ENCODE assay signal across 18 cellular contexts in the genomic region with DNA sequence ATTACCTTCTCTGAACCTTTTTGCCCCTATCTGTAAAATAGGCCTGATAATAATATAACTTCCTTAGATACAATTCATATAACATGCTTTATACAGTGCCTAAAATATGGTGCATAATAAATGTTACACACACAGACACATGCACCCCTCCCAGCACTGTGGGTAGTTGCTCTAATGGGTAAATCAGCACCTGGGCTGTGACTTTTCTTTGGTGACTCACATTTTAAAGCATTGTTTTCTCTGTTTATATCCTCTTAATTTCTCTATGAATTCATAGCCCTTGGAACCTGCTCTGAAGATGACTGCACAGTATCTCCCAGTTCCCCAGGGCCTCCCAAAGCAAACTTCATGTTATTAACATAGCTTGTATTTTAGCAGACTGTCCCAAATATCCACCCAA.
"Had no signal": no experiment of that assay in that cellular context is flagged by ENCODE, and none has a peak within 500 bp of the region (broad histone marks: within the 10 kb centered on the region; RNA-seq: fewer than 3 reads in every experiment).

No MANE protein-coding gene starts in this region.

- H3K4me1 Mint-ChIP-seq: T-helper 17 cell had no signal

- H3K4me1 ChIP-seq: transverse colon had no signal

- H3K27me3 ChIP-seq: neutrophil, transverse colon had no signal

- H3K27me3 Mint-ChIP-seq: T-helper 17 cell had no signal

- H3K36me3 ChIP-seq: neutrophil, transverse colon had no signal

- H3K9me3 ChIP-seq: neutrophil, transverse colon had no signal

- H3K4me3 Mint-ChIP-seq: activated naive CD8-positive, alpha-beta T cell; activated T-cell treated with anti-CD3 and anti-CD28 coated beads, Interleukin-2, amount 50 U/mL, for 72 hours; T-helper 17 cell; WTC11 had no signal

- H3K27ac ChIP-seq: coronary artery, neutrophil, transverse colon had no signal

- DNase-seq: activated CD4-positive, alpha-beta T cell treated with anti-CD3 and anti-CD28 coated beads for 48 hours; activated CD8-positive, alpha-beta memory T cell treated with anti-CD3 and anti-CD28 coated beads, Interleukin-2, amount 50 U/mL, for 48 hours; activated gamma-delta T cell; activated T-cell treated with anti-CD3 and anti-CD28 coated beads, Interleukin-2, amount 50 U/mL, for 72 hours; amniotic stem cell; central memory CD4-positive, alpha-beta T cell; effector CD4-positive, alpha-beta T cell; midbrain; stimulated activated CD4-positive, alpha-beta T cell treated with anti-CD3 and anti-CD28 coated beads, Interleukin-4, amount 100 ng/mL, for 4 hours; stimulated activated CD8-positive, alpha-beta memory T cell treated with anti-CD3 and anti-CD28 coated beads, Interleukin-4, amount 100 ng/mL, for 48 hours; stimulated activated naive CD8-positive, alpha-beta T cell treated with anti-CD3 and anti-CD28 coated beads, Interleukin-15, Interleukin-2, amounts not matched to agents 100 U/mL and 50 U/mL, for 24 hours; T-helper 17 cell; transverse colon had no signal

- ATAC-seq: activated T-cell treated with anti-CD3 and anti-CD28 coated beads, Interleukin-2, amount 50 U/mL, for 72 hours; left lobe of liver; stimulated activated naive CD8-positive, alpha-beta T cell treated with anti-CD3 and anti-CD28 coated beads, Interleukin-15, Interleukin-2, amounts not matched to agents 100 U/mL and 50 U/mL, for 24 hours; T-helper 17 cell; WTC11 had no signal

- H3K27ac Mint-ChIP-seq: activated naive CD8-positive, alpha-beta T cell; activated T-cell treated with anti-CD3 and anti-CD28 coated beads, Interleukin-2, amount 50 U/mL, for 72 hours; T-helper 17 cell; WTC11 had no signal

- H3K36me3 Mint-ChIP-seq: activated naive CD8-positive, alpha-beta T cell; WTC11 had no signal

- H3K4me3 ChIP-seq: coronary artery, transverse colon had no signal
